Comparison of ENCODE assay signal across 8 cellular contexts in the genomic region with DNA sequence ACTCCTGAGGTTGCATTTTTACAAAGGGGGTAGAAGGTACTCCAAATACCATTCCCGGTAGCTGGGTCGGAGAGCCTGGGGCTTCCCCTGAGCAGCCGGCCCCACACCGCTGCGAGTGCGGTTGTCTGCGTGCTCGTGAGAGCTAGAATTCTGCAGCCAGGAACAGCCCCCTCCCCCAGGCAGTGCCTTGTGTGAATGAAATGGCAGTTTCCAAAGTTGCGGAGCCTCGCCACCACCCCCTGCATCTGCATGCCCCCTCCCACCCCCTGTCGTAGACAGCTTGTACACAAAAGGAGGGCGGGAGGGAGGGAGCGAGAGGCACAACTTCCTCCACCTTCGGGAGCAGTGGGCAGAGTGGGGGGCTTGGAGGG. TPM values are rescaled to one million over a fixed set of nuclear protein-coding genes. Genes with fewer than 3 reads are reported as not detected.
DNase-seq lines count a peak whose midpoint lies in the region; ATAC-seq and TF ChIP-seq lines count a peak whose summit lies in the region.

No MANE protein-coding gene starts in this region.

- peak; percentile 11 for DNase-seq in AG20443 (ENCODE audit: low spot score)
- peak; percentile 16 for DNase-seq in dermis blood vessel endothelial cell
- peak; percentile 69 for DNase-seq in nephron progenitor cell
- DNase-seq in OCI-M1 (lab: John Stamatoyannopoulos, UW), result no peak
- no peak for DNase-seq in NCI-H226

- peaks cover 29% of the 10 kb centered on the region for H3K36me3 ChIP-seq in HUES48 (ENCODE audit: control insufficient read depth, insufficient read depth, low read length)

- peak overlapping the region; percentile 91 for H3K27ac Mint-ChIP-seq in nephron progenitor cell

- H3K36me3 Mint-ChIP-seq in nephron progenitor cell (ENCODE audit: low read depth), result peaks cover 37% of the 10 kb centered on the region

- H3K9me3 ChIP-seq in HUES48 (ENCODE audit: control insufficient read depth, insufficient read depth, low read length), result no peaks in the 10 kb centered on the region

- H3K27me3 ChIP-seq in HUES48 (ENCODE audit: control insufficient read depth, insufficient read depth, low read length), result no peaks in the 10 kb centered on the region

- TF ChIP-seq CTCF in nephron progenitor cell (IDR thresholded peaks at IDR 0.05), result no peak

- H3K9me3 Mint-ChIP-seq in nephron progenitor cell, result peaks cover 5% of the 10 kb centered on the region

- peaks cover 39% of the 10 kb centered on the region for H3K4me1 ChIP-seq in HUES48 (ENCODE audit: control insufficient read depth, insufficient read depth, low read length)

- peak overlapping the region; percentile 91 for H3K27ac ChIP-seq in HUES48 (ENCODE audit: low read depth, low read length)

- peak overlapping the region; percentile 98 for H3K4me3 Mint-ChIP-seq in nephron progenitor cell

- ATAC-seq in GM19351 (IDR thresholded peaks at IDR 0.05; ENCODE audit: unreplicated experiment) (no peak), HG02798 (IDR thresholded peaks at IDR 0.05; ENCODE audit: poor library complexity, unreplicated experiment) (no peak)

- peak overlapping the region; percentile 83 for H3K9ac ChIP-seq in HUES48 (ENCODE audit: low read depth, low read length)

- H3K27me3 Mint-ChIP-seq in nephron progenitor cell (ENCODE audit: low read depth, poor library complexity), result peaks cover 3% of the 10 kb centered on the region

- H3K4me3 ChIP-seq in HUES48 (ENCODE audit: low read depth, low read length), result peak overlapping the region; percentile 72

- peaks cover 59% of the 10 kb centered on the region for H3K4me1 Mint-ChIP-seq in nephron progenitor cell

RNA-seq across cellular contexts. Expression of a gene that starts 1.1 kb away (rescaled TPM):
- total RNA-seq in dermis blood vessel endothelial cell, result 12.2 and 19.6 TPM in 2 replicates

Comparison
In these comparisons a context has a peak if more than half of its experiments do, and no peak if none do; other contexts are left out.
1. DNase-seq: peak in AG20443 (single experiment), dermis blood vessel endothelial cell (single experiment) and nephron progenitor cell (single experiment); none in OCI-M1 (single experiment) and NCI-H226 (single experiment).